17 cellular contexts compared by ENCODE assay signal in genomic region chr16:88368036-88368435, GRCh38. TPM values are rescaled to one million over a fixed set of nuclear protein-coding genes. Genes with fewer than 3 reads are reported as not detected.
DNase-seq lines count a peak whose midpoint lies in the region; ATAC-seq and TF ChIP-seq lines count a peak whose summit lies in the region.
"Had no signal": no experiment of that assay in that cellular context is flagged by ENCODE, and none has a peak within 500 bp of the region (broad histone marks: within the 10 kb centered on the region; RNA-seq: fewer than 3 reads in every experiment).

No MANE protein-coding gene starts in this region.

- H3K36me3 ChIP-seq in RWPE2 (ENCODE audit: low read depth) (no peaks in the 10 kb centered on the region), psoas muscle (ENCODE audit: insufficient read depth in 1 of 2, low read depth in 1 of 2) (no peaks in the 10 kb centered on the region)
- H3K36me3 ChIP-seq: BLaER1 treated with 17β-estradiol and CSF1 and Interleukin-3, amounts not matched to agents 10 nM and 100 nM; SJSA1 had no signal

- H3K4me3 ChIP-seq in RWPE2 (ENCODE audit: severe bottlenecking) (no peak overlapping the region), psoas muscle (no peak overlapping the region)
- H3K4me3 ChIP-seq: BLaER1 treated with 17β-estradiol and CSF1 and Interleukin-3, amounts not matched to agents 10 nM and 100 nM; SJSA1 had no signal

- WGBS in psoas muscle, 3 donors = 90 to 93% (median 93%) methylated on average over 13 of the region's 13 CpGs

- H3K9me3 ChIP-seq in RWPE2 (ENCODE audit: severe bottlenecking) (no peaks in the 10 kb centered on the region), psoas muscle (no peaks in the 10 kb centered on the region)
- H3K9me3 ChIP-seq: SJSA1 had no signal

- in situ Hi-C loops in GM13976 (cut with MboI; ENCODE audit: low sequenced_read_pairs, unreplicated experiment) = no loop called here

- peaks cover 4% of the 10 kb centered on the region for H3K27me3 ChIP-seq in RWPE2 (ENCODE audit: insufficient read depth, poor library complexity, severe bottlenecking)
- H3K27me3 ChIP-seq in layer of hippocampus (ENCODE audit: control insufficient read depth, insufficient read depth, low read length) = no peaks in the 10 kb centered on the region
- H3K27me3 ChIP-seq in psoas muscle (ENCODE audit: insufficient read depth in 3 of 3, low read length in 2 of 3) = no peaks in the 10 kb centered on the region
- H3K27me3 ChIP-seq: BLaER1 treated with 17β-estradiol and CSF1 and Interleukin-3, amounts not matched to agents 10 nM and 100 nM; SJSA1 had no signal

- H3K4me1 ChIP-seq in RWPE2 (ENCODE audit: insufficient read depth, poor library complexity, severe bottlenecking) (no peaks in the 10 kb centered on the region), psoas muscle (no peaks in the 10 kb centered on the region)
- H3K4me1 ChIP-seq: SJSA1 had no signal

- no peak overlapping the region for H3K27ac ChIP-seq in RWPE2 (ENCODE audit: poor library complexity, severe bottlenecking)
- H3K27ac ChIP-seq in layer of hippocampus (ENCODE audit: low read depth, low read length) = peak overlapping the region; percentile 6
- no peak overlapping the region for H3K27ac ChIP-seq in psoas muscle
- H3K27ac ChIP-seq: BLaER1 treated with 17β-estradiol and CSF1 and Interleukin-3, amounts not matched to agents 10 nM and 100 nM; RWPE1; SJSA1 had no signal

- no peak for ATAC-seq in RWPE2 (ENCODE audit: low read depth)
- no peak for ATAC-seq in psoas muscle
- ATAC-seq in GM21367 (IDR thresholded peaks at IDR 0.05; ENCODE audit: unreplicated experiment) = no peak

- TF ChIP-seq CTCF in RWPE2 (IDR thresholded peaks at IDR 0.05; ENCODE audit: poor library complexity, severe bottlenecking) = no peak
- no peak for TF ChIP-seq CTCF in psoas muscle (IDR thresholded peaks at IDR 0.05)
- no peak for TF ChIP-seq CTCF in GM13976 (IDR thresholded peaks at IDR 0.05; ENCODE audit: borderline replicate concordance, control extremely low read depth, extremely low read depth, insufficient read depth, missing control alignments)

- DNase-seq in RWPE2 (ENCODE audit: low spot score) (peak; percentile 51), dermis microvascular lymphatic vessel endothelial cell (ENCODE audit: low read depth in 2 of 2) (peak; percentile 16 to 52), psoas muscle (peak; percentile 0 to 31), NCI-H526 treated with DMSO at 0.1 percent for 48 hours (lab: John Stamatoyannopoulos, UW) (no peak), GM13976 (ENCODE audit: low spot score) (no peak)
- DNase-seq: DMS53, EL, KBM-7, NCI-H1105, NCI-H1694, NCI-H2081 treated with DMSO at 0.1 percent for 48 hours, NCI-H510A had no signal

- intact Hi-C loops in psoas muscle (cut with DNase I) = no loop called here

RNA-seq across cellular contexts. Expression of gene ZNF469, which starts 14.7 kb away (rescaled TPM):
- total RNA-seq in dermis microvascular lymphatic vessel endothelial cell = 0.39 and 1.1 TPM in 2 replicates
- total RNA-seq in psoas muscle = 1 to 10 TPM in 1 of 4 donors, under 1 TPM in 3; 0.25 to 1.7 (median 0.47) TPM
- polyA plus RNA-seq in psoas muscle = under 1 TPM; 0.08 to 0.30 (median 0.23) TPM

Comparison
In these comparisons a context has a peak if more than half of its experiments do, and no peak if none do; other contexts are left out.
1. DNase-seq: peak in RWPE2 (single experiment), dermis microvascular lymphatic vessel endothelial cell (2 of 2) and psoas muscle (2 of 2); none in NCI-H526 treated with DMSO at 0.1 percent for 48 hours (single experiment) and GM13976 (single experiment).